In genomic region chr1:228141871-228142615, GRCh38 we compare ENCODE assay signal across 8 cellular contexts. TPM values are rescaled to one million over a fixed set of nuclear protein-coding genes. Genes with fewer than 3 reads are reported as not detected.
A peak's percentile ranks its signal among the peaks of the same experiment; 100 is the strongest.
DNase-seq lines count a peak whose midpoint lies in the region; ATAC-seq and TF ChIP-seq lines count a peak whose summit lies in the region.

No MANE protein-coding gene starts in this region.

- peak overlapping the region; percentile 92 for H3K27ac ChIP-seq in subcutaneous abdominal adipose tissue (ENCODE audit: low read depth, low read length)

- intact Hi-C loops in activated CD4-positive, alpha-beta T cell treated with anti-CD3 and anti-CD28 coated beads for 36 hours (cut with DNase I, micrococcal nuclease), result loop anchor here in 1 of 2 experiments (5.0 kb wide), 1 partner anchor 70 kb away; no protein-coding TSS in a partner anchor
- intact Hi-C loops in activated CD8-positive, alpha-beta T cell treated with anti-CD3 and anti-CD28 coated beads for 36 hours (cut with micrococcal nuclease), result no loop called here

- no peak for TF ChIP-seq CTCF in activated CD8-positive, alpha-beta T cell treated with anti-CD3 and anti-CD28 coated beads for 36 hours (IDR thresholded peaks at IDR 0.05)

- CTCF ChIA-PET in activated CD4-positive, alpha-beta T cell treated with anti-CD3 and anti-CD28 coated beads for 36 hours (lab: Charles Lee), result interaction anchor here (0.8 to 5.4 kb wide), 5 partner anchors 10 to 24 kb away, joined by 3 to 29 read pairs (median 8); partner anchors contain the start of gene IBA57
- CTCF ChIA-PET in activated CD8-positive, alpha-beta T cell treated with anti-CD3 and anti-CD28 coated beads for 36 hours (lab: Charles Lee), result interaction anchor here (0.9 to 7.4 kb wide), 6 partner anchors 11 to 24 kb away, joined by 3 to 44 read pairs (median 3); partner anchors contain the start of gene IBA57

- peaks cover 2% of the 10 kb centered on the region for H3K27me3 Mint-ChIP-seq in activated CD4-positive, alpha-beta T cell treated with anti-CD3 and anti-CD28 coated beads for 36 hours
- no peaks in the 10 kb centered on the region for H3K27me3 Mint-ChIP-seq in activated CD8-positive, alpha-beta T cell treated with anti-CD3 and anti-CD28 coated beads for 36 hours

- peak overlapping the region; percentile 97 for H3K4me3 Mint-ChIP-seq in activated CD4-positive, alpha-beta T cell treated with anti-CD3 and anti-CD28 coated beads for 36 hours
- H3K4me3 Mint-ChIP-seq in activated CD8-positive, alpha-beta T cell treated with anti-CD3 and anti-CD28 coated beads for 36 hours, result peak overlapping the region; percentile 99

- peaks cover 0 to 30% (median 22%) of the 10 kb centered on the region in 5 donors for H3K36me3 ChIP-seq in subcutaneous abdominal adipose tissue (ENCODE audit: control insufficient read depth in 5 of 5, insufficient read depth in 5 of 5, low read length in 5 of 5)

- peak overlapping the region; percentile 95 for H3K27ac Mint-ChIP-seq in activated CD4-positive, alpha-beta T cell treated with anti-CD3 and anti-CD28 coated beads for 36 hours
- peak overlapping the region; percentile 99 for H3K27ac Mint-ChIP-seq in activated CD8-positive, alpha-beta T cell treated with anti-CD3 and anti-CD28 coated beads for 36 hours

- H3K36me3 Mint-ChIP-seq in activated CD4-positive, alpha-beta T cell treated with anti-CD3 and anti-CD28 coated beads for 36 hours (ENCODE audit: low read depth), result peaks cover 30% of the 10 kb centered on the region
- H3K36me3 Mint-ChIP-seq in activated CD8-positive, alpha-beta T cell treated with anti-CD3 and anti-CD28 coated beads for 36 hours (ENCODE audit: low read depth), result peaks cover 35% of the 10 kb centered on the region

- peaks cover 24% of the 10 kb centered on the region for H3K4me1 Mint-ChIP-seq in activated CD4-positive, alpha-beta T cell treated with anti-CD3 and anti-CD28 coated beads for 36 hours
- H3K4me1 Mint-ChIP-seq in activated CD8-positive, alpha-beta T cell treated with anti-CD3 and anti-CD28 coated beads for 36 hours (ENCODE audit: low read depth), result peaks cover 33% of the 10 kb centered on the region

- no peaks in the 10 kb centered on the region for H3K9me3 ChIP-seq in subcutaneous abdominal adipose tissue (ENCODE audit: control insufficient read depth in 5 of 5, low read length in 5 of 5)

- H3K27me3 ChIP-seq in subcutaneous abdominal adipose tissue (ENCODE audit: control insufficient read depth in 5 of 5, insufficient read depth in 4 of 5, low read length in 5 of 5), result no peaks in the 10 kb centered on the region

- peaks cover 12 to 61% (median 49%) of the 10 kb centered on the region in 5 donors for H3K4me1 ChIP-seq in subcutaneous abdominal adipose tissue (ENCODE audit: control insufficient read depth in 5 of 5, insufficient read depth in 5 of 5, low read length in 5 of 5)

- peak; percentile 14 for DNase-seq in activated CD4-positive, alpha-beta T cell treated with anti-CD3 and anti-CD28 coated beads for 36 hours
- no peak for DNase-seq in activated CD4-positive, alpha-beta T cell treated with anti-CD3 and anti-CD28 coated beads for 48 hours
- DNase-seq in activated CD8-positive, alpha-beta T cell treated with anti-CD3 and anti-CD28 coated beads for 36 hours, result peak; percentile 33
- DNase-seq in islet precursor cell (peak; percentile 40), COLO668 (lab: John Stamatoyannopoulos, UW; ENCODE audit: unreplicated experiment) (no peak), NCI-H345 (lab: John Stamatoyannopoulos, UW) (no peak)

- no peaks in the 10 kb centered on the region for H3K9me3 Mint-ChIP-seq in activated CD4-positive, alpha-beta T cell treated with anti-CD3 and anti-CD28 coated beads for 36 hours (ENCODE audit: low read depth)
- no peaks in the 10 kb centered on the region for H3K9me3 Mint-ChIP-seq in activated CD8-positive, alpha-beta T cell treated with anti-CD3 and anti-CD28 coated beads for 36 hours

- ATAC-seq in activated CD4-positive, alpha-beta T cell treated with anti-CD3 and anti-CD28 coated beads for 36 hours, result no peak
- ATAC-seq in activated CD8-positive, alpha-beta T cell treated with anti-CD3 and anti-CD28 coated beads for 36 hours, result no peak
- ATAC-seq in HG03354 (IDR thresholded peaks at IDR 0.05; ENCODE audit: poor library complexity, severe bottlenecking, unreplicated experiment), result no peak

- peak overlapping the region; percentile 0 to 92 (median 89) for H3K9ac ChIP-seq in subcutaneous abdominal adipose tissue (ENCODE audit: low read length in 5 of 5)

- POLR2A ChIA-PET in activated CD4-positive, alpha-beta T cell treated with anti-CD3 and anti-CD28 coated beads for 36 hours (lab: Charles Lee), result interaction anchor here (1.0 kb wide), 1 partner anchor 32 kb away, joined by 3 read pairs; no protein-coding TSS in a partner anchor
- POLR2A ChIA-PET in activated CD8-positive, alpha-beta T cell treated with anti-CD3 and anti-CD28 coated beads for 36 hours (lab: Charles Lee), result interaction anchor here (1.4 to 5.7 kb wide), 4 partner anchors 11 to 58 kb away, joined by 3 to 59 read pairs (median 10); partner anchors contain the start of gene IBA57

- peak overlapping the region; percentile 84 to 92 (median 91) for H3K4me3 ChIP-seq in subcutaneous abdominal adipose tissue (ENCODE audit: low read depth in 1 of 5, low read length in 5 of 5)

RNA-seq across cellular contexts. Expression of gene GUK1, which starts 2.0 kb away (rescaled TPM):
- total RNA-seq in activated CD4-positive, alpha-beta T cell treated with anti-CD3 and anti-CD28 coated beads for 36 hours, result 100 to 1,000 TPM; 196 to 270 TPM
- 100 to 1,000 TPM; 375 to 376 TPM for total RNA-seq in activated CD8-positive, alpha-beta T cell treated with anti-CD3 and anti-CD28 coated beads for 36 hours

RNA-seq across cellular contexts. Expression of gene GJC2, which starts 7.7 kb away (rescaled TPM):
- under 1 TPM in 1 of 2 experiments, not detected in 1; 0.64 TPM for total RNA-seq in activated CD4-positive, alpha-beta T cell treated with anti-CD3 and anti-CD28 coated beads for 36 hours
- total RNA-seq in activated CD8-positive, alpha-beta T cell treated with anti-CD3 and anti-CD28 coated beads for 36 hours, result 1 to 10 TPM; 3.4 to 3.5 TPM

RNA-seq across cellular contexts. Expression of gene IBA57, which starts 23.6 kb away (rescaled TPM):
- 1 to 10 TPM; 6.0 to 8.3 TPM for total RNA-seq in activated CD4-positive, alpha-beta T cell treated with anti-CD3 and anti-CD28 coated beads for 36 hours
- total RNA-seq in activated CD8-positive, alpha-beta T cell treated with anti-CD3 and anti-CD28 coated beads for 36 hours, result 10 to 100 TPM in 1 of 2 experiments, 1 to 10 TPM in 1; 9.7 to 10.8 TPM

RNA-seq across cellular contexts. Expression of gene MRPL55, which starts 32.9 kb away (rescaled TPM):
- total RNA-seq in activated CD4-positive, alpha-beta T cell treated with anti-CD3 and anti-CD28 coated beads for 36 hours, result 10 to 100 TPM; 51.0 to 57.7 TPM
- 10 to 100 TPM; 67.8 to 68.3 TPM for total RNA-seq in activated CD8-positive, alpha-beta T cell treated with anti-CD3 and anti-CD28 coated beads for 36 hours

RNA-seq across cellular contexts. Expression of gene C1orf35, which starts 38.9 kb away (rescaled TPM):
- total RNA-seq in activated CD4-positive, alpha-beta T cell treated with anti-CD3 and anti-CD28 coated beads for 36 hours, result 10 to 100 TPM; 14.6 to 22.5 TPM
- 10 to 100 TPM; 22.2 to 23.5 TPM for total RNA-seq in activated CD8-positive, alpha-beta T cell treated with anti-CD3 and anti-CD28 coated beads for 36 hours

Comparison
In these comparisons a context has a peak if more than half of its experiments do, and no peak if none do; other contexts are left out.
1. DNase-seq: peak in activated CD4-positive, alpha-beta T cell treated with anti-CD3 and anti-CD28 coated beads for 36 hours (single experiment), activated CD8-positive, alpha-beta T cell treated with anti-CD3 and anti-CD28 coated beads for 36 hours (single experiment) and islet precursor cell (single experiment); none in activated CD4-positive, alpha-beta T cell treated with anti-CD3 and anti-CD28 coated beads for 48 hours (single experiment), COLO668 (single experiment) and NCI-H345 (single experiment).